Comparison of ENCODE assay signal across 18 cellular contexts in genomic region chr2:166234112-166234846, GRCh38.
DNase-seq lines count a peak whose midpoint lies in the region; TF ChIP-seq lines count a peak whose summit lies in the region.
"Had no signal": no experiment of that assay in that cellular context is flagged by ENCODE, and none has a peak within 500 bp of the region (broad histone marks: within the 10 kb centered on the region; RNA-seq: fewer than 3 reads in every experiment).

No MANE protein-coding gene starts in this region.

- BruUV-seq in A673 (replicated peaks; lab: Mats Ljungman, UMichigan): no TSS peak

- H3K4me3 Mint-ChIP-seq in activated CD4-positive, alpha-beta T cell treated with anti-CD3 and anti-CD28 coated beads, Interleukin-2, amount 10 ng/mL, durations not matched to agents 24 days and 14 days: no peak overlapping the region
- H3K4me3 Mint-ChIP-seq: activated CD8-positive, alpha-beta T cell treated with anti-CD3 and anti-CD28 coated beads, Interleukin-2, amount 10 ng/mL, durations not matched to agents 7 days and 5 days; H9; T-helper 17 cell had no signal

- no peaks in the 10 kb centered on the region for H3K4me1 Mint-ChIP-seq in activated CD4-positive, alpha-beta T cell treated with anti-CD3 and anti-CD28 coated beads, Interleukin-2, amount 10 ng/mL, durations not matched to agents 24 days and 14 days
- H3K4me1 Mint-ChIP-seq: T-helper 17 cell had no signal

- CTCF ChIA-PET in A673 (lab: Charles Lee): no interaction called here

- H3K4me1 ChIP-seq in A673 (ENCODE audit: insufficient read depth, low read length, poor library complexity, severe bottlenecking): no peaks in the 10 kb centered on the region
- no peaks in the 10 kb centered on the region for H3K4me1 ChIP-seq in prostate gland (replicated peaks)
- H3K4me1 ChIP-seq: left ventricle myocardium inferior, uterus had no signal

- H3K27me3 Mint-ChIP-seq in activated CD4-positive, alpha-beta T cell treated with anti-CD3 and anti-CD28 coated beads, Interleukin-2, amount 10 ng/mL, durations not matched to agents 24 days and 14 days: no peaks in the 10 kb centered on the region
- H3K27me3 Mint-ChIP-seq: T-helper 17 cell had no signal

- in situ Hi-C loops in brain microvascular endothelial cell (cut with HindIII; ENCODE audit: low pct_ligation_motif_present, low sequenced_read_pairs): no loop called here

- POLR2A ChIA-PET in A673 (lab: Charles Lee; ENCODE audit: low non-redundant PET): no interaction called here

- no peaks in the 10 kb centered on the region for H3K9me3 ChIP-seq in A673 (ENCODE audit: low read depth, low read length, poor library complexity, severe bottlenecking)
- H3K9me3 ChIP-seq in prostate gland: no peaks in the 10 kb centered on the region
- H3K9me3 ChIP-seq: left ventricle myocardium inferior, neutrophil, uterus had no signal

- no peak overlapping the region for H3K27ac ChIP-seq in A673 (ENCODE audit: low read depth, low read length, poor library complexity, severe bottlenecking)
- peak overlapping the region; percentile 70 for H3K27ac ChIP-seq in brain microvascular endothelial cell
- no peak overlapping the region for H3K27ac ChIP-seq in prostate gland
- H3K27ac ChIP-seq: coronary artery, left ventricle myocardium inferior, neutrophil, uterus had no signal

- H3K36me3 ChIP-seq in A673 (ENCODE audit: insufficient read depth, low read length, poor library complexity, severe bottlenecking): no peaks in the 10 kb centered on the region
- no peaks in the 10 kb centered on the region for H3K36me3 ChIP-seq in brain microvascular endothelial cell (replicated peaks)
- H3K36me3 ChIP-seq in prostate gland: no peaks in the 10 kb centered on the region
- H3K36me3 ChIP-seq: left ventricle myocardium inferior, neutrophil, uterus had no signal

- H3K27ac Mint-ChIP-seq in activated CD4-positive, alpha-beta T cell treated with anti-CD3 and anti-CD28 coated beads, Interleukin-2, amount 10 ng/mL, durations not matched to agents 24 days and 14 days: no peak overlapping the region
- H3K27ac Mint-ChIP-seq: activated CD8-positive, alpha-beta T cell treated with anti-CD3 and anti-CD28 coated beads, Interleukin-2, amount 10 ng/mL, durations not matched to agents 7 days and 5 days; H9; T-helper 17 cell had no signal

- no peak for TF ChIP-seq POLR2A in prostate gland (IDR thresholded peaks at IDR 0.05)

- WGBS in prostate gland: 68% methylated on average over 7 of the region's 7 CpGs

- H3K36me3 Mint-ChIP-seq in activated CD4-positive, alpha-beta T cell treated with anti-CD3 and anti-CD28 coated beads, Interleukin-2, amount 10 ng/mL, durations not matched to agents 24 days and 14 days (ENCODE audit: low read depth): no peaks in the 10 kb centered on the region

- no peak overlapping the region for H3K4me3 ChIP-seq in A673 (ENCODE audit: low read depth, low read length, poor library complexity, severe bottlenecking)
- H3K4me3 ChIP-seq in brain microvascular endothelial cell (ENCODE audit: low read depth, low read length): no peak overlapping the region
- H3K4me3 ChIP-seq in prostate gland: no peak overlapping the region
- H3K4me3 ChIP-seq: coronary artery, K562, left ventricle myocardium inferior, uterus had no signal

- H3K9me3 Mint-ChIP-seq in activated CD4-positive, alpha-beta T cell treated with anti-CD3 and anti-CD28 coated beads, Interleukin-2, amount 10 ng/mL, durations not matched to agents 24 days and 14 days: no peaks in the 10 kb centered on the region
- H3K9me3 Mint-ChIP-seq: H9 had no signal

- DNase-seq in A673 (ENCODE audit: low spot score): peak; percentile 42
- DNase-seq in HS-5 (ENCODE audit: low read depth): peak; percentile 76
- DNase-seq in brain microvascular endothelial cell: peak; percentile 55
- peak; percentile 91 for DNase-seq in iris pigment epithelial cell (ENCODE audit: low read depth)
- DNase-seq in activated CD4-positive, alpha-beta T cell treated with anti-CD3 and anti-CD28 coated beads for 4 hours: no peak
- DNase-seq in activated CD4-positive, alpha-beta T cell treated with anti-CD3 and anti-CD28 coated beads, Interleukin-2, amount 10 ng/mL, durations not matched to agents 24 days and 14 days: no peak
- DNase-seq in prostate gland (ENCODE audit: low spot score): no peak
- no peak for DNase-seq in T1000 (lab: John Stamatoyannopoulos, UW)
- DNase-seq: activated CD8-positive, alpha-beta T cell treated with anti-CD3 and anti-CD28 coated beads, Interleukin-2, amount 10 ng/mL, durations not matched to agents 7 days and 5 days; DMS79; H9; left ventricle myocardium inferior; NCI-H2081 treated with DMSO at 0.1 percent for 48 hours; T-helper 17 cell; uterus had no signal

- intact Hi-C loops in A673 (cut with micrococcal nuclease; ENCODE audit: unreplicated experiment): no loop called here
- intact Hi-C loops in activated CD4-positive, alpha-beta T cell treated with anti-CD3 and anti-CD28 coated beads, Interleukin-2, amount 10 ng/mL, durations not matched to agents 24 days and 14 days (cut with micrococcal nuclease): no loop called here
- intact Hi-C loops in prostate gland (cut with DNase I): no loop called here

- H3K27me3 ChIP-seq in A673 (replicated peaks; ENCODE audit: insufficient read depth, low read depth, low read length, poor library complexity) (no peaks in the 10 kb centered on the region), brain microvascular endothelial cell (replicated peaks) (no peaks in the 10 kb centered on the region), prostate gland (replicated peaks; ENCODE audit: insufficient read depth) (no peaks in the 10 kb centered on the region)
- H3K27me3 ChIP-seq: neutrophil, uterus had no signal

- TF ChIP-seq CTCF in A673 (conservative IDR thresholded peaks at IDR 0.05; ENCODE audit: low read depth, low read length) (no peak), brain microvascular endothelial cell (IDR thresholded peaks at IDR 0.05; ENCODE audit: low read depth, low read length, missing control alignments) (no peak), prostate gland (IDR thresholded peaks at IDR 0.05) (no peak)

Comparison
In these comparisons a context has a peak if more than half of its experiments do, and no peak if none do; other contexts are left out.
1. DNase-seq: peak in A673 (single experiment), HS-5 (single experiment), brain microvascular endothelial cell (single experiment) and iris pigment epithelial cell (single experiment); none in activated CD4-positive, alpha-beta T cell treated with anti-CD3 and anti-CD28 coated beads for 4 hours (0 of 2), activated CD4-positive, alpha-beta T cell treated with anti-CD3 and anti-CD28 coated beads, Interleukin-2, amount 10 ng/mL, durations not matched to agents 24 days and 14 days (single experiment), prostate gland (single experiment) and T1000 (single experiment).